ENCODE assay signal across 1 cellular context in genomic region chr9:125632321-125633115, GRCh38.
TF ChIP-seq lines count a peak whose summit lies in the region.

No MANE protein-coding gene starts in this region.

TF ChIP-seq in K562, 482 proteins besides CTCF, POLR2A, EP300 and RAD21 (continued from another document):
- TF ChIP-seq ZNF3 (CRISPR knock-in tag; IDR thresholded peaks at IDR 0.05) (no peak), HMG20B (CRISPR knock-in tag; IDR thresholded peaks at IDR 0.05) (no peak), NCOA1 (IDR thresholded peaks at IDR 0.05; ENCODE audit: low read depth) (no peak), GATA2 (CRISPR knock-in tag; IDR thresholded peaks at IDR 0.05) (peak; percentile 44; the same call in 1 of the 2 replicates), ZBTB7A (IDR thresholded peaks at IDR 0.05; ENCODE audit: borderline replicate concordance, control insufficient read depth, low read depth, low read length) (no peak), CBX2 (IDR thresholded peaks at IDR 0.05; ENCODE audit: insufficient read depth, low read length, poor library complexity, severe bottlenecking) (no peak), GABPB1 (CRISPR knock-in tag; IDR thresholded peaks at IDR 0.05) (no peak), TAF7 (tag; IDR thresholded peaks at IDR 0.05) (no peak)
